ENCODE assay signal across 13 cellular contexts in genomic region chr11:17298302-17298701, GRCh38. TPM values are rescaled to one million over a fixed set of nuclear protein-coding genes. Genes with fewer than 3 reads are reported as not detected.
A peak's percentile ranks its signal among the peaks of the same experiment; 100 is the strongest.
DNase-seq lines count a peak whose midpoint lies in the region; ATAC-seq and TF ChIP-seq lines count a peak whose summit lies in the region.
"Had no signal": no experiment of that assay in that cellular context is flagged by ENCODE, and none has a peak within 500 bp of the region (broad histone marks: within the 10 kb centered on the region; RNA-seq: fewer than 3 reads in every experiment).

No MANE protein-coding gene starts in this region.

- H3K4me1 ChIP-seq in foreskin keratinocyte = peaks cover 8% of the 10 kb centered on the region

- no peak overlapping the region for H3K27ac ChIP-seq in foreskin keratinocyte
- H3K27ac ChIP-seq: cardiac muscle cell, heart left ventricle had no signal

- peak; percentile 85 for ATAC-seq in GM18870 (IDR thresholded peaks at IDR 0.05; ENCODE audit: unreplicated experiment)
- ATAC-seq in GM21786 (IDR thresholded peaks at IDR 0.05; ENCODE audit: unreplicated experiment) = peak; percentile 65
- peak; percentile 75 for ATAC-seq in HG03558 (IDR thresholded peaks at IDR 0.05; ENCODE audit: extremely low read depth, unreplicated experiment)
- no peak for ATAC-seq in foreskin keratinocyte
- no peak for ATAC-seq in HG02970 (IDR thresholded peaks at IDR 0.05; ENCODE audit: low FRiP score, unreplicated experiment)
- ATAC-seq: heart left ventricle; naive thymus-derived CD4-positive, alpha-beta T cell had no signal

- no peak for TF ChIP-seq CTCF in foreskin keratinocyte (conservative IDR thresholded peaks at IDR 0.05)

- no peaks in the 10 kb centered on the region for H3K27me3 ChIP-seq in foreskin keratinocyte
- H3K27me3 ChIP-seq: cardiac muscle cell, heart left ventricle had no signal

- peak; percentile 83 for DNase-seq in stimulated activated CD4-positive, alpha-beta T cell treated with anti-CD3 and anti-CD28 coated beads, Interleukin-1b, Interleukin-23, amount 100 ng/mL, for 48 hours
- DNase-seq in foreskin keratinocyte (no peak), DMS79 (lab: John Stamatoyannopoulos, UW) (no peak), NCI-H1048 (lab: John Stamatoyannopoulos, UW) (no peak)
- DNase-seq: GDM1, heart left ventricle, NCI-H345 had no signal

RNA-seq across cellular contexts. Expression of gene NUCB2, which starts 21.8 kb away (rescaled TPM):
- total RNA-seq in foreskin keratinocyte = 53.1 and 60.3 TPM in 2 replicates
- polyA plus RNA-seq in foreskin keratinocyte = 41.9 and 50.8 TPM in 2 replicates

RNA-seq across cellular contexts. Expression of gene NCR3LG1, which starts 53.3 kb away (rescaled TPM):
- total RNA-seq in foreskin keratinocyte = 4.2 and 9.1 TPM in 2 replicates
- 0.31 and 0.58 TPM in 2 replicates for polyA plus RNA-seq in foreskin keratinocyte
- polyA plus RNA-seq: naive thymus-derived CD4-positive, alpha-beta T cell had no signal

Comparison
In these comparisons a context has a peak if more than half of its experiments do, and no peak if none do; other contexts are left out.
1. ATAC-seq: peak in GM18870 (single experiment), GM21786 (single experiment) and HG03558 (single experiment); none in foreskin keratinocyte (single experiment) and HG02970 (single experiment).